ENCODE assay signal across 32 cellular contexts in genomic region chr1:216944864-216945505, GRCh38.
DNase-seq lines count a peak whose midpoint lies in the region; ATAC-seq and TF ChIP-seq lines count a peak whose summit lies in the region.
"Had no signal": no experiment of that assay in that cellular context is flagged by ENCODE, and none has a peak within 500 bp of the region (broad histone marks: within the 10 kb centered on the region; RNA-seq: fewer than 3 reads in every experiment).

No MANE protein-coding gene starts in this region.

- TF ChIP-seq EP300 in stomach (IDR thresholded peaks at IDR 0.05), result no peak

- TF ChIP-seq CTCF in dorsolateral prefrontal cortex (IDR thresholded peaks at IDR 0.05 in 54 of 56, conservative IDR thresholded peaks at IDR 0.05 in 2 of 56; ENCODE audit: low read depth in 1 of 56, partially characterized antibody in 56 of 56) (peak in 33 of 56 donors; percentile 11 to 55 (median 28)), stomach (IDR thresholded peaks at IDR 0.05) (no peak)

- no peak overlapping the region for H3K9ac ChIP-seq in iPS-18a (ENCODE audit: low read length)
- H3K9ac ChIP-seq: GM23248 had no signal

- no peak for ATAC-seq in GM19463 (IDR thresholded peaks at IDR 0.05; ENCODE audit: unreplicated experiment)
- ATAC-seq in GM21619 (IDR thresholded peaks at IDR 0.05; ENCODE audit: unreplicated experiment), result no peak
- ATAC-seq: activated CD8-positive, alpha-beta memory T cell treated with anti-CD3 and anti-CD28 coated beads, Interleukin-2, amount 10 ng/mL, durations not matched to agents 7 days and 5 days; esophagus mucosa; heart left ventricle; left colon; mucosa of descending colon; natural killer cell; stimulated activated effector memory CD8-positive, alpha-beta T cell treated with anti-CD3 and anti-CD28 coated beads, Interleukin-12 subunit alpha, Interleukin-12 subunit beta, amount 100 ng/mL, for 72 hours had no signal

- H3K9me3 ChIP-seq in iPS-18a (ENCODE audit: control insufficient read depth, low read depth, low read length) (no peaks in the 10 kb centered on the region), stomach (no peaks in the 10 kb centered on the region)
- H3K9me3 ChIP-seq: ascending aorta, heart left ventricle, mucosa of descending colon had no signal

- intact Hi-C loops in dorsolateral prefrontal cortex (cut with DNase I), result no loop called here
- intact Hi-C loops in stomach (cut with DNase I; ENCODE audit: low total_unique reads), result no loop called here

- H3K27me3 ChIP-seq in dorsolateral prefrontal cortex, result no peaks in the 10 kb centered on the region
- no peaks in the 10 kb centered on the region for H3K27me3 ChIP-seq in iPS-18a (ENCODE audit: control insufficient read depth, insufficient read depth, low read length)
- H3K27me3 ChIP-seq in stomach, result no peaks in the 10 kb centered on the region
- H3K27me3 ChIP-seq: ascending aorta, heart left ventricle had no signal

- no peaks in the 10 kb centered on the region for H3K36me3 ChIP-seq in iPS-18a (ENCODE audit: control insufficient read depth, low read depth, low read length)
- no peaks in the 10 kb centered on the region for H3K36me3 ChIP-seq in stomach
- H3K36me3 ChIP-seq: ascending aorta, heart left ventricle had no signal

- TF ChIP-seq POLR2A in stomach (IDR thresholded peaks at IDR 0.05), result no peak

- H3K27ac ChIP-seq in dorsolateral prefrontal cortex (no peak overlapping the region), iPS-18a (ENCODE audit: low read length) (peak overlapping the region; percentile 49), stomach (no peak overlapping the region)
- H3K27ac ChIP-seq: ascending aorta, coronary artery, GM23248, heart left ventricle had no signal

- H3K4me1 ChIP-seq in iPS-18a (ENCODE audit: control insufficient read depth, low read depth, low read length) (peaks cover 24% of the 10 kb centered on the region), stomach (no peaks in the 10 kb centered on the region)
- H3K4me1 ChIP-seq: ascending aorta, heart left ventricle had no signal

- DNase-seq in NCI-H82 (lab: John Stamatoyannopoulos, UW) (peak; percentile 14), NCI-H82 treated with DMSO at 0.1 percent for 48 hours (lab: John Stamatoyannopoulos, UW; ENCODE audit: unreplicated experiment) (no peak), dorsolateral prefrontal cortex (no peak), stomach (no peak)
- no peak for DNase-seq in effector CD4-positive, alpha-beta T cell
- DNase-seq: activated CD4-positive, alpha-beta T cell treated with anti-CD3 and anti-CD28 coated beads, Interleukin-2, amount 50 U/mL, for 4 hours; activated CD4-positive, CD25-positive, alpha-beta regulatory T cell; activated CD8-positive, alpha-beta memory T cell treated with anti-CD3 and anti-CD28 coated beads, Interleukin-2, amount 10 ng/mL, durations not matched to agents 7 days and 5 days; activated gamma-delta T cell treated with Interleukin-2 at 50 U/mL for 16 hours; activated naive CD8-positive, alpha-beta T cell treated with anti-CD3 and anti-CD28 coated beads, Interleukin-2, amount 10 ng/mL, durations not matched to agents 7 days and 5 days; activated T-cell treated with anti-CD3 and anti-CD28 coated beads, Interleukin-2, amount 50 U/mL, for 48 hours; Calu3; CD4-positive, CD25-positive, alpha-beta regulatory T cell; DND-41; GF-D8; GM23248; heart left ventricle; IMR-90; left colon; mammary epithelial cell; mucosa of descending colon; natural killer cell; NCI-H2107; NCI-H510A; OCI-M1 had no signal

- H3K4me3 ChIP-seq in dorsolateral prefrontal cortex, result peak overlapping the region in 10 of 59 donors; percentile 1 to 26 (median 13)
- H3K4me3 ChIP-seq in iPS-18a (ENCODE audit: low read length), result peak overlapping the region; percentile 11
- no peak overlapping the region for H3K4me3 ChIP-seq in stomach
- H3K4me3 ChIP-seq: ascending aorta, coronary artery, GM23248, heart left ventricle, mucosa of descending colon had no signal

- 71 to 83% (median 75%) methylated on average over 4 of the region's 4 CpGs for WGBS in stomach, 5 donors

Comparison
In these comparisons a context has a peak if more than half of its experiments do, and no peak if none do; other contexts are left out.
1. CTCF ChIP-seq: peak in dorsolateral prefrontal cortex (33 of 56); none in stomach (0 of 7).